Comparison of ENCODE assay signal across 1 cellular context in the genomic region with DNA sequence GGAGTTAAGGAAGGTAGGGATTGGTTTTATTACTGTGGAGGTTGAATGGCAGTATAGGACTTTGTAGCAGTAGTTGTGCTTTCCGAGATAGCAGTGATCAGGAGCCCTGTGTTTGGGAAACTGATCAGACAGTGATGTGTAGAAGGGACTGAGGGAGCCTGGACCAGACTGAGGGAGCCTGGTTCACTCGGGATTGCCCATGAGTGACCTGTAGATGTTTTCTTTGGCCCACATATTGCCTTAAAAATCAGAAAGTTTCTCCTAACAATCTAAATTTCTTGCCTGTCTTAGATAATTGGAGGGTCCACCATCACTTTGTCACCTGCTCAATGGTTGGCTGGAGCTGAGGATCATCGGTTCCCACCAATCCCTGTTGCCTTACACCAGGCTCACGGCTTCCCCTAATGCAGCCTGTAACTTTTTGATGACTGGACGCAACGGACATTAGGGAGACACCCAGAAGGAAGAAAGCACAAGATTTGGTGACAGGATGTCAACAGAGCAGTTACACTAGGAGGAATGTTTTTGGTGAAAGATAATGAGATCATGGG.
TF ChIP-seq lines count a peak whose summit lies in the region.

No MANE protein-coding gene starts in this region.

TF ChIP-seq in GM12878, 131 proteins besides CTCF, POLR2A, EP300 and RAD21:
- TF ChIP-seq CBFB (IDR thresholded peaks at IDR 0.05; ENCODE audit: low read depth) (no peak), MTA3 (IDR thresholded peaks at IDR 0.05; ENCODE audit: borderline replicate concordance, low read length) (no peak), HDGF (IDR thresholded peaks at IDR 0.05) (0 out of 2 replicates have a peak, but pooled peaks have one; percentile 3), BMI1 (IDR thresholded peaks at IDR 0.05; ENCODE audit: borderline replicate concordance) (no peak)
